In genomic region chr11:72778535-72779494, GRCh38 we compare ENCODE assay signal across 1 cellular context.
TF ChIP-seq lines count a peak whose summit lies in the region.

No MANE protein-coding gene starts in this region.

TF ChIP-seq in HepG2, 621 proteins besides CTCF, POLR2A, EP300 and RAD21 (continued from another document and continues in another):
- no peak for TF ChIP-seq ZBTB43 (CRISPR knock-in tag; conservative IDR thresholded peaks at IDR 0.05)
- no peak for TF ChIP-seq FOXO4 (CRISPR knock-in tag; conservative IDR thresholded peaks at IDR 0.05)
- no peak for TF ChIP-seq SNRNP70 (IDR thresholded peaks at IDR 0.05; ENCODE audit: low read depth, low read length)
- TF ChIP-seq ZNF274 (CRISPR knock-in tag; IDR thresholded peaks at IDR 0.05): no peak
- TF ChIP-seq ZNF563 (CRISPR knock-in tag; IDR thresholded peaks at IDR 0.05): peak; percentile 45; the same call in 1 of the 2 replicates
- TF ChIP-seq MZF1 (CRISPR knock-in tag; IDR thresholded peaks at IDR 0.05; ENCODE audit: borderline replicate concordance): no peak
- peak; percentile 25; the same call in 1 of the 2 replicates for TF ChIP-seq ZBTB46 (CRISPR knock-in tag; IDR thresholded peaks at IDR 0.05; ENCODE audit: borderline replicate concordance)
- TF ChIP-seq TP53 (CRISPR knock-in tag; conservative IDR thresholded peaks at IDR 0.05): no peak
- TF ChIP-seq JUNB (CRISPR knock-in tag; IDR thresholded peaks at IDR 0.05; ENCODE audit: borderline replicate concordance): no peak
- no peak for TF ChIP-seq HNRNPH1 (optimal IDR thresholded peaks at IDR 0.05; ENCODE audit: low read depth, low read length)
- no peak for TF ChIP-seq TAF15 (IDR thresholded peaks at IDR 0.05; ENCODE audit: low read depth, low read length, poor library complexity, severe bottlenecking)
- TF ChIP-seq BATF2 (CRISPR knock-in tag; IDR thresholded peaks at IDR 0.05): no peak
- no peak for TF ChIP-seq PHF5A (CRISPR knock-in tag; IDR thresholded peaks at IDR 0.05; ENCODE audit: low read depth, unreplicated experiment)
- no peak for TF ChIP-seq ZNF569 (CRISPR knock-in tag; IDR thresholded peaks at IDR 0.05; ENCODE audit: borderline replicate concordance)
- no peak for TF ChIP-seq MXD4 (CRISPR knock-in tag; IDR thresholded peaks at IDR 0.05)
- no peak for TF ChIP-seq HNRNPK (IDR thresholded peaks at IDR 0.05; ENCODE audit: low read depth, low read length, poor library complexity, severe bottlenecking)
- no peak for TF ChIP-seq NR1H2 (CRISPR knock-in tag; IDR thresholded peaks at IDR 0.05; ENCODE audit: borderline replicate concordance, low read depth)
- TF ChIP-seq FLYWCH1 (CRISPR knock-in tag; IDR thresholded peaks at IDR 0.05): no peak
- TF ChIP-seq FOXK1 (CRISPR knock-in tag; IDR thresholded peaks at IDR 0.05; ENCODE audit: borderline replicate concordance, low read depth): no peak
- TF ChIP-seq CERS6 (CRISPR knock-in tag; IDR thresholded peaks at IDR 0.05): no peak
- no peak for TF ChIP-seq NFKB2 (CRISPR knock-in tag; IDR thresholded peaks at IDR 0.05; ENCODE audit: borderline replicate concordance)
- peak; percentile 43; the same call in 1 of the 2 replicates for TF ChIP-seq ZNF776 (CRISPR knock-in tag; IDR thresholded peaks at IDR 0.05)
- peak; percentile 56; the same call in 1 of the 2 replicates for TF ChIP-seq ERF (CRISPR knock-in tag; IDR thresholded peaks at IDR 0.05)
- no peak for TF ChIP-seq CENPX (CRISPR knock-in tag; IDR thresholded peaks at IDR 0.05)
- TF ChIP-seq ZNF205 (CRISPR knock-in tag; IDR thresholded peaks at IDR 0.05): no peak
- TF ChIP-seq PHF8 (CRISPR knock-in tag; IDR thresholded peaks at IDR 0.05): 0 out of 2 replicates have a peak, but pooled peaks have one; percentile 10
- TF ChIP-seq ZBTB1 (CRISPR knock-in tag; IDR thresholded peaks at IDR 0.05; ENCODE audit: borderline replicate concordance): no peak
- TF ChIP-seq LRRFIP1 (CRISPR knock-in tag; conservative IDR thresholded peaks at IDR 0.05): no peak
- TF ChIP-seq NCOA5 (CRISPR knock-in tag; IDR thresholded peaks at IDR 0.05): no peak
- peak; percentile 41; the same call in 1 of the 2 replicates for TF ChIP-seq TFDP1 (CRISPR knock-in tag; IDR thresholded peaks at IDR 0.05; ENCODE audit: borderline replicate concordance)
- no peak for TF ChIP-seq ZNF34 (CRISPR knock-in tag; IDR thresholded peaks at IDR 0.05; ENCODE audit: borderline replicate concordance)
- no peak for TF ChIP-seq ZBTB25 (CRISPR knock-in tag; IDR thresholded peaks at IDR 0.05)
- no peak for TF ChIP-seq ZNF703 (CRISPR knock-in tag; IDR thresholded peaks at IDR 0.05; ENCODE audit: borderline replicate concordance)
- TF ChIP-seq PAX8 (CRISPR knock-in tag; IDR thresholded peaks at IDR 0.05; ENCODE audit: borderline replicate concordance): no peak
- TF ChIP-seq PRDM10 (CRISPR knock-in tag; IDR thresholded peaks at IDR 0.05; ENCODE audit: low read depth): peak; percentile 59
- no peak for TF ChIP-seq YY1 (IDR thresholded peaks at IDR 0.05; ENCODE audit: insufficient read depth, insufficient replicate concordance, low read depth, low read length)
- TF ChIP-seq ZNF792 (CRISPR knock-in tag; IDR thresholded peaks at IDR 0.05): 0 out of 2 replicates have a peak, but pooled peaks have one; percentile 42
- no peak for TF ChIP-seq HNRNPL (IDR thresholded peaks at IDR 0.05; ENCODE audit: low read depth, low read length)
- TF ChIP-seq ZNF747 (CRISPR knock-in tag; IDR thresholded peaks at IDR 0.05; ENCODE audit: borderline replicate concordance): no peak
- no peak for TF ChIP-seq IRF2 (CRISPR knock-in tag; IDR thresholded peaks at IDR 0.05)
- TF ChIP-seq ZEB1 (IDR thresholded peaks at IDR 0.05; ENCODE audit: insufficient replicate concordance, low read depth): no peak
- TF ChIP-seq GFI1 (CRISPR knock-in tag; IDR thresholded peaks at IDR 0.05; ENCODE audit: borderline replicate concordance): 0 out of 2 replicates have a peak, but pooled peaks have one; percentile 38
- TF ChIP-seq SOX5 (CRISPR knock-in tag; IDR thresholded peaks at IDR 0.05; ENCODE audit: borderline replicate concordance): peak; percentile 40; the same call in 1 of the 2 replicates
- no peak for TF ChIP-seq ZNF225 (CRISPR knock-in tag; IDR thresholded peaks at IDR 0.05)
- no peak for TF ChIP-seq ZFP37 (CRISPR knock-in tag; IDR thresholded peaks at IDR 0.05; ENCODE audit: borderline replicate concordance)
- TF ChIP-seq ZNF512 (CRISPR knock-in tag; IDR thresholded peaks at IDR 0.05): no peak
- TF ChIP-seq ZFP91 (CRISPR knock-in tag; IDR thresholded peaks at IDR 0.05; ENCODE audit: borderline replicate concordance): no peak
- TF ChIP-seq MAFF (IDR thresholded peaks at IDR 0.05; ENCODE audit: low read depth, low read length): no peak
